Comparison of ENCODE assay signal across 8 cellular contexts in genomic region chr19:57813919-57814504, GRCh38. TPM values are rescaled to one million over a fixed set of nuclear protein-coding genes. Genes with fewer than 3 reads are reported as not detected.
DNase-seq lines count a peak whose midpoint lies in the region; ATAC-seq and TF ChIP-seq lines count a peak whose summit lies in the region.

No MANE protein-coding gene starts in this region.

- peaks cover 15% of the 10 kb centered on the region; the same call in 1 of the 2 replicates for H3K36me3 ChIP-seq in PC-3 (ENCODE audit: low read depth, low read length)
- peaks cover 3 to 36% of the 10 kb centered on the region in 2 donors for H3K36me3 ChIP-seq in neuronal stem cell (replicated peaks in 1 of 2; ENCODE audit: control insufficient read depth in 2 of 2, insufficient read depth in 2 of 2, low read length in 2 of 2)

- H3K79me2 ChIP-seq in PC-3 (ENCODE audit: low read length): peaks cover 31% of the 10 kb centered on the region

- TF ChIP-seq POLR2A in erythroblast (IDR thresholded peaks at IDR 0.05; ENCODE audit: low read length): no peak

- H3K4me1 ChIP-seq in PC-3 (ENCODE audit: insufficient read depth, low read length) (peaks cover 10% of the 10 kb centered on the region), neuronal stem cell (ENCODE audit: control insufficient read depth in 2 of 2, insufficient read depth in 1 of 2, low read depth in 1 of 2, low read length in 2 of 2) (peaks cover 0 to 2% of the 10 kb centered on the region in 2 donors)

- H3K9me2 ChIP-seq in PC-3 (replicated peaks; ENCODE audit: low read length): no peaks in the 10 kb centered on the region

- H2BK120ac ChIP-seq in neuronal stem cell (ENCODE audit: low read depth, low read length): no peak overlapping the region

- TF ChIP-seq CTCF in PC-3 (conservative IDR thresholded peaks at IDR 0.05; ENCODE audit: low read depth, low read length): no peak

- intact Hi-C loops in PC-3 (cut with micrococcal nuclease): loop anchor here (2.0 to 10.0 kb wide), 3 partner anchors 67 to 341 kb away; partner anchors contain the start of genes ZNF211, ZNF329 and ZNF776

- H2BK15ac ChIP-seq in neuronal stem cell (ENCODE audit: low read length): peak overlapping the region; percentile 33

- no peaks in the 10 kb centered on the region for H4K20me1 ChIP-seq in PC-3 (ENCODE audit: low read length)

- no peaks in the 10 kb centered on the region for H3F3A ChIP-seq in PC-3 (ENCODE audit: low read length, unreplicated experiment)

- no peak overlapping the region for H4K91ac ChIP-seq in neuronal stem cell (ENCODE audit: low read depth, low read length, poor library complexity)

- H3K4me2 ChIP-seq in PC-3 (ENCODE audit: low read length) (peak overlapping the region; percentile 98), neuronal stem cell (ENCODE audit: insufficient read depth, low read length, poor library complexity, severe bottlenecking) (peak overlapping the region; percentile 75)

- no peaks in the 10 kb centered on the region for H3K27me3 ChIP-seq in PC-3 (ENCODE audit: low read length)
- H3K27me3 ChIP-seq in neuronal stem cell (ENCODE audit: control insufficient read depth in 3 of 3, insufficient read depth in 3 of 3, low read depth in 1 of 3, low read length in 3 of 3): no peaks in the 10 kb centered on the region

- H2BK5ac ChIP-seq in neuronal stem cell (ENCODE audit: low read length): no peak overlapping the region

- ATAC-seq in PC-3 (peak; percentile 44), HG02759 (IDR thresholded peaks at IDR 0.05; ENCODE audit: unreplicated experiment) (no peak)

- in situ Hi-C loops in KBM-7 (cut with MboI; ENCODE audit: low pct_unique_long_range_greater_than_20kb, low sequenced_read_pairs): no loop called here

- H3K18ac ChIP-seq in neuronal stem cell (ENCODE audit: low read length): peak overlapping the region; percentile 92

- peak overlapping the region; percentile 79 for H3K9ac ChIP-seq in PC-3 (ENCODE audit: low read length)
- peak overlapping the region; percentile 96 for H3K9ac ChIP-seq in neuronal stem cell (ENCODE audit: low read depth, low read length, poor library complexity)

- no CpG with 5 or more reads among the region's 13 CpGs for WGBS in neuronal stem cell (ENCODE audit: extremely low coverage in 2 of 2, insufficient read length in 2 of 2, insufficient replicate concordance in 1 of 2), 2 donors

- H2AK5ac ChIP-seq in neuronal stem cell (ENCODE audit: low read depth, low read length): peak overlapping the region; percentile 74

- H3K79me1 ChIP-seq in neuronal stem cell (ENCODE audit: low read depth, low read length): peaks cover 1% of the 10 kb centered on the region

- no peak overlapping the region for H3K14ac ChIP-seq in neuronal stem cell (ENCODE audit: low read length)

- H3K27ac ChIP-seq in PC-3 (ENCODE audit: low read length): peak overlapping the region; percentile 22
- peak overlapping the region; percentile 33 for H3K27ac ChIP-seq in neuronal stem cell (replicated peaks; ENCODE audit: low read length)

- H3K9me3 ChIP-seq in PC-3 (ENCODE audit: low read length) (no peaks in the 10 kb centered on the region), neuronal stem cell (replicated peaks in 1 of 2; ENCODE audit: control insufficient read depth in 2 of 2, insufficient read depth in 1 of 2, low read depth in 1 of 2, low read length in 2 of 2) (no peaks in the 10 kb centered on the region)

- peak overlapping the region; percentile 67 for H2AFZ ChIP-seq in PC-3 (ENCODE audit: low read length)
- peak overlapping the region; percentile 80 for H2AFZ ChIP-seq in neuronal stem cell (ENCODE audit: low read length)

- POLR2A ChIA-PET in PC-3 (lab: Charles Lee; ENCODE audit: unreplicated experiment): no interaction called here

- DNase-seq in COLO668 (lab: John Stamatoyannopoulos, UW; ENCODE audit: unreplicated experiment) (peak; percentile 4), PC-3 (peak; percentile 58), erythroblast (lab: John Stamatoyannopoulos, UW) (peak; percentile 17 to 23), neuronal stem cell (ENCODE audit: low spot score) (no peak), nucleus accumbens (lab: John Stamatoyannopoulos, UW) (no peak), KBM-7 (no peak), NCI-H1092 (lab: John Stamatoyannopoulos, UW) (no peak)

- H3K4me3 ChIP-seq in PC-3 (ENCODE audit: low read length) (peak overlapping the region; percentile 80), neuronal stem cell (ENCODE audit: low read length in 2 of 2) (peak overlapping the region; percentile 80 to 97)

- CTCF ChIA-PET in PC-3 (lab: Charles Lee): no interaction called here

- no peak overlapping the region for H4K8ac ChIP-seq in neuronal stem cell (ENCODE audit: low read depth, low read length)

- peak overlapping the region; percentile 80 for H3K23ac ChIP-seq in neuronal stem cell (ENCODE audit: low read depth, low read length, poor library complexity)

- BruUV-seq in PC-3 (replicated peaks; lab: Mats Ljungman, UMichigan): no TSS peak

- H2BK12ac ChIP-seq in neuronal stem cell (ENCODE audit: low read length): no peak overlapping the region

- no peak overlapping the region for H3K4ac ChIP-seq in neuronal stem cell (ENCODE audit: low read length)

RNA-seq across cellular contexts. Expression of gene ZNF552, which starts 0.7 kb away (rescaled TPM):
- 8.4 and 12.0 TPM in 2 replicates for total RNA-seq in PC-3 (2014; rRNA removed)
- 2.7 TPM for polyA plus RNA-seq in neuronal stem cell (2013, experiment 1 of 2)
- 2.4 TPM for polyA plus RNA-seq in neuronal stem cell (2013, experiment 2 of 2)

RNA-seq across cellular contexts. Expression of gene ZNF587B, which starts 16.1 kb away (rescaled TPM):
- total RNA-seq in PC-3 (2014; rRNA removed): 21.2 and 28.0 TPM in 2 replicates
- polyA plus RNA-seq in neuronal stem cell (2013, experiment 1 of 2): 5.1 TPM
- 5.3 TPM for polyA plus RNA-seq in neuronal stem cell (2013, experiment 2 of 2)

RNA-seq across cellular contexts. Expression of gene ZNF587, which starts 35.6 kb away (rescaled TPM):
- 16.3 and 21.4 TPM in 2 replicates for total RNA-seq in PC-3 (2014; rRNA removed)
- polyA plus RNA-seq in neuronal stem cell (2013, experiment 1 of 2): 14.0 TPM
- polyA plus RNA-seq in neuronal stem cell (2013, experiment 2 of 2): 15.1 TPM

RNA-seq across cellular contexts. Expression of gene ZNF586, which starts 44.5 kb away (rescaled TPM):
- 13.1 and 13.2 TPM in 2 replicates for total RNA-seq in PC-3 (2014; rRNA removed)
- 5.9 TPM for polyA plus RNA-seq in neuronal stem cell (2013, experiment 1 of 2)
- 5.9 TPM for polyA plus RNA-seq in neuronal stem cell (2013, experiment 2 of 2)

Comparison
In these comparisons a context has a peak if more than half of its experiments do, and no peak if none do; other contexts are left out.
1. DNase-seq: peak in COLO668 (single experiment), PC-3 (single experiment) and erythroblast (2 of 2); none in neuronal stem cell (single experiment), nucleus accumbens (0 of 56), KBM-7 (single experiment) and NCI-H1092 (single experiment).